ENCODE assay signal across 8 cellular contexts in the genomic region with DNA sequence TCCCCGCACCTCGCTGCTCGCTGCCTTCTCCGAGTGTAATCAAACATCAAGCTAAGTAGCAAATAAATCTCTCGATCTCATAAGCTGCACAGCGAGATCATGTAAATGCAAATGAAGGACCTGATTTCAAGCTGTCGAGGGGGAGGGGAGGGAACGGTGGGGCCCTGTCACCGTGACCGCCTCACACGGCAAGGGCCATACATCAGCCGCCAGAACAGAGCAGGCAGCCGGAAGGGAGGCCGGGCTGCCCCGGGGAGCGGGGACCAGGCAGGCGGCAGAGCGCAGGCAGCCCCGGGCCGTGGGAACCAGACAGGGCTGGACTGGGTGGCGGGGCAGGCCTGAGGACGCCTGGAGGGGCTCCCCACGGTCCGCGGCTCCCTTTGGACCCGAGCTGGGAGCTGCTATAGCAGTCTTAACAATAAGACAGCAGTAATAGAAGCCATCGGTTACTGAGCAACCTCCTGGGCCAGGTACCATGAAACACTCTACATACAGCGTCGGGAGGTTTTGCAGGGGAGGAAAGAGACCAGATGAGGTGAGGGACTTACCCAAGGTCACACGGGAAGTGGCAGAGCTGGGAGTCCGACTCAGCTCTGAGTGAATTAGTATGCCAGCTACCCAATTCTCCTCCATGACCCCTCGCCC.
DNase-seq lines count a peak whose midpoint lies in the region; ATAC-seq and TF ChIP-seq lines count a peak whose summit lies in the region.

No MANE protein-coding gene starts in this region.

- H2BK15ac ChIP-seq in mesendoderm (replicated peaks; ENCODE audit: low read depth) = no peak overlapping the region

- H3K18ac ChIP-seq in mesendoderm (ENCODE audit: low read length) = no peak overlapping the region

- H2BK120ac ChIP-seq in mesendoderm (ENCODE audit: low read depth, low read length) = no peak overlapping the region

- H3K4me1 Mint-ChIP-seq in activated CD4-positive, alpha-beta T cell treated with anti-CD3 and anti-CD28 coated beads for 36 hours = peaks cover 24% of the 10 kb centered on the region

- H3K79me1 ChIP-seq in mesendoderm (ENCODE audit: low read length) = no peaks in the 10 kb centered on the region

- no peak overlapping the region for H4K5ac ChIP-seq in mesendoderm (ENCODE audit: low read length)

- H3K9me3 Mint-ChIP-seq in activated CD4-positive, alpha-beta T cell treated with anti-CD3 and anti-CD28 coated beads for 36 hours (ENCODE audit: low read depth) = no peaks in the 10 kb centered on the region
- no peaks in the 10 kb centered on the region for H3K9me3 Mint-ChIP-seq in activated naive CD4-positive, alpha-beta T cell treated with anti-CD3 and anti-CD28 coated beads, Interleukin-2, amount 50 U/mL, for 72 hours

- DNase-seq in ELF-1 (ENCODE audit: low read depth, low spot score) = peak; percentile 60
- peak; percentile 76 for DNase-seq in activated CD4-positive, alpha-beta T cell treated with anti-CD3 and anti-CD28 coated beads for 36 hours
- DNase-seq in activated naive CD4-positive, alpha-beta T cell treated with anti-CD3 and anti-CD28 coated beads, Interleukin-2, amount 50 U/mL, for 72 hours (ENCODE audit: low spot score in 2 of 2) = peak; percentile 46 to 61
- DNase-seq in stimulated activated CD4-positive, alpha-beta T cell treated with anti-CD3 and anti-CD28 coated beads, Interleukin-2, amount 100 ng/mL, for 48 hours = peak; percentile 22 to 29
- no peak for DNase-seq in mesendoderm
- no peak for DNase-seq in mesenteric fat pad (ENCODE audit: low spot score)
- DNase-seq in GM10248 (ENCODE audit: extremely low spot score) = no peak
- DNase-seq in testis = no peak

- H3K27me3 ChIP-seq in mesendoderm (ENCODE audit: insufficient read depth, low read length, poor library complexity) (no peaks in the 10 kb centered on the region), testis (no peaks in the 10 kb centered on the region)

- H3K4me2 ChIP-seq in mesendoderm (ENCODE audit: low read length) = no peak overlapping the region

- peaks cover 52% of the 10 kb centered on the region for H3K27me3 Mint-ChIP-seq in activated CD4-positive, alpha-beta T cell treated with anti-CD3 and anti-CD28 coated beads for 36 hours

- H3K23ac ChIP-seq in mesendoderm (ENCODE audit: low read length) = no peak overlapping the region

- TF ChIP-seq POLR2A in testis (IDR thresholded peaks at IDR 0.05) = no peak

- H3K27ac Mint-ChIP-seq in activated CD4-positive, alpha-beta T cell treated with anti-CD3 and anti-CD28 coated beads for 36 hours = no peak overlapping the region
- peak overlapping the region in 1 of 2 donors; percentile 75 for H3K27ac Mint-ChIP-seq in activated naive CD4-positive, alpha-beta T cell treated with anti-CD3 and anti-CD28 coated beads, Interleukin-2, amount 50 U/mL, for 72 hours

- no peaks in the 10 kb centered on the region for H3K36me3 ChIP-seq in mesendoderm (ENCODE audit: control insufficient read depth, insufficient read depth, low read length)
- no peaks in the 10 kb centered on the region for H3K36me3 ChIP-seq in testis (ENCODE audit: low read depth, missing control alignments)

- no peaks in the 10 kb centered on the region for H3K9me3 ChIP-seq in testis

- H3K9ac ChIP-seq in mesendoderm (ENCODE audit: low read length) = no peak overlapping the region

- no peaks in the 10 kb centered on the region for H3K79me2 ChIP-seq in mesendoderm (ENCODE audit: control insufficient read depth, insufficient read depth, low read length)

- H4K8ac ChIP-seq in mesendoderm (ENCODE audit: low read depth, low read length) = no peak overlapping the region

- no peak overlapping the region for H3K56ac ChIP-seq in mesendoderm (ENCODE audit: low read length)

- H3K4me1 ChIP-seq in mesendoderm (ENCODE audit: control insufficient read depth, low read depth, low read length) (no peaks in the 10 kb centered on the region), testis (no peaks in the 10 kb centered on the region)

- no CpG with 5 or more reads among the region's 32 CpGs for WGBS in mesendoderm (ENCODE audit: extremely low coverage, insufficient coverage, low lambda C conversion rate)
- 13 to 26% methylated on average over 32 of the region's 32 CpGs for WGBS in testis, 2 donors

- intact Hi-C loops in activated CD4-positive, alpha-beta T cell treated with anti-CD3 and anti-CD28 coated beads for 36 hours (cut with DNase I, micrococcal nuclease) = loop anchor here (1.0 to 5.0 kb wide), 3 partner anchors 76 to 81 kb away; a partner anchor contains a TSS
- intact Hi-C loops in testis (cut with DNase I; ENCODE audit: low total_unique reads) = no loop called here

- POLR2A ChIA-PET in activated CD4-positive, alpha-beta T cell treated with anti-CD3 and anti-CD28 coated beads for 36 hours (lab: Charles Lee) = interaction anchor here (0.6 kb wide), 1 partner anchor 127 kb away, joined by 3 read pairs; no protein-coding TSS in a partner anchor
- POLR2A ChIA-PET in GM10248 (lab: Yijun Ruan, JAX) = no interaction called here

- H3K4me3 ChIP-seq in mesendoderm (ENCODE audit: low read length) (no peak overlapping the region), testis (peak overlapping the region in 1 of 2 donors; percentile 15)

- CTCF ChIA-PET in activated CD4-positive, alpha-beta T cell treated with anti-CD3 and anti-CD28 coated beads for 36 hours (lab: Charles Lee) = interaction anchor here (3.0 kb wide), 1 partner anchor 20 kb away, joined by 14 read pairs; no protein-coding TSS in a partner anchor
- CTCF ChIA-PET in GM10248 (lab: Yijun Ruan, JAX) = no interaction called here

- peak overlapping the region; percentile 33 for H3K4me3 Mint-ChIP-seq in activated CD4-positive, alpha-beta T cell treated with anti-CD3 and anti-CD28 coated beads for 36 hours

- H3K36me3 Mint-ChIP-seq in activated CD4-positive, alpha-beta T cell treated with anti-CD3 and anti-CD28 coated beads for 36 hours (ENCODE audit: low read depth) = no peaks in the 10 kb centered on the region
- H3K36me3 Mint-ChIP-seq in activated naive CD4-positive, alpha-beta T cell treated with anti-CD3 and anti-CD28 coated beads, Interleukin-2, amount 50 U/mL, for 72 hours = no peaks in the 10 kb centered on the region

- no peak for TF ChIP-seq CTCF in GM10248 (IDR thresholded peaks at IDR 0.05; ENCODE audit: control extremely low read depth, extremely low read depth, low read depth, missing control alignments)
- no peak for TF ChIP-seq CTCF in testis (IDR thresholded peaks at IDR 0.05)

- H3K27ac ChIP-seq in mesendoderm (ENCODE audit: low read depth, low read length) (no peak overlapping the region), testis (no peak overlapping the region)

- peak; percentile 94 for ATAC-seq in activated CD4-positive, alpha-beta T cell treated with anti-CD3 and anti-CD28 coated beads for 36 hours
- ATAC-seq in activated naive CD4-positive, alpha-beta T cell treated with anti-CD3 and anti-CD28 coated beads, Interleukin-2, amount 50 U/mL, for 72 hours = peak; percentile 89 to 93

- H2BK5ac ChIP-seq in mesendoderm (ENCODE audit: low read length) = no peak overlapping the region

- no peak overlapping the region for H2AK5ac ChIP-seq in mesendoderm (ENCODE audit: low read length)

- no peak overlapping the region for H3K4ac ChIP-seq in mesendoderm (ENCODE audit: low read depth, low read length)

Comparison
In these comparisons a context has a peak if more than half of its experiments do, and no peak if none do; other contexts are left out.
1. DNase-seq: peak in ELF-1 (single experiment), activated CD4-positive, alpha-beta T cell treated with anti-CD3 and anti-CD28 coated beads for 36 hours (single experiment), activated naive CD4-positive, alpha-beta T cell treated with anti-CD3 and anti-CD28 coated beads, Interleukin-2, amount 50 U/mL, for 72 hours (2 of 2) and stimulated activated CD4-positive, alpha-beta T cell treated with anti-CD3 and anti-CD28 coated beads, Interleukin-2, amount 100 ng/mL, for 48 hours (2 of 2); none in mesendoderm (single experiment), mesenteric fat pad (single experiment), GM10248 (single experiment) and testis (single experiment).